In the genomic region with DNA sequence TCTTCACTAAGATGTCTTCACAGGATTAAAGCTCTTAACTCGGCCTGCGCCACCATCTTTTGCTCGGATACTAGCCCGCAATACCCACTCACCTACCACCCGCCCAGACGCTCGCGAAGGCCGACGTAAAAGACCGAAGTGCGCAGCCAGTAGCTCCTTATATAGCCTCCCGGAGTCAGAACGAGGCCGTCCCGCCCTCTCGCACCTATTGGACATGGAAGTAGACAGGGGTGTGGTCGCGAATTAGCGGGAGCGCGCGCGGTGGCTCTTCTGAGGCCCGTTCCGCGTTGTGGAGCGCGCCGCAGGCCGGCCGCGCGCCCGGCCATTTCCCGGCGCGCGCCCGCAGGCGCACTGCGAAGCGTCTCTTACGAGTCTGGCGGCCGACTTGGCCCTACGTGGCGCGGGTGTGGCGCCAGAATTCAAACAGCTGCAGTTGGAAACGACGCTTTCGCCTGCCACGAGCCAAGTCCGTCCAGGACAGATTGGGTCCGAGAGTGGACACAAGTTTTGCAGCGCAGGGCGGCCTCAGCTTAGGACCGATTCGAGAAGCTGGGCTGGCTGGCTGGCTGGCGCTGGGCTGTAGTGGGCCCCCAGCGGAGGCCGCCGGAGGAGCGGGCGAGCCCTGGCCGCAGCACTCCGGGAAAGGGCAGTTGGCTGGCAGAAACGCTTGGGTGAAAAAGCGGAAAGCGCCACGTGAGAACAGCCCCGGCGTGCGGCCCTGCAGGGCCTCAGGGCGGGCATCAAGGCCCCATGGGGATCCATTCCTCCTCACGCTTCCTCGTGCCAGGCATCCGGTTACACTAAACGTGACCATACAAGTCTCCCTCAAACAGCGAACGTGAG, we compare ENCODE assay signal across 1 cellular context.
TF ChIP-seq lines count a peak whose summit lies in the region.

No MANE protein-coding gene starts in this region.

TF ChIP-seq in HepG2, 621 proteins besides CTCF, POLR2A, EP300 and RAD21 (continued from another document and continues in another):
- TF ChIP-seq GMEB1 (CRISPR knock-in tag; IDR thresholded peaks at IDR 0.05; ENCODE audit: borderline replicate concordance) (peak; percentile 96), RBAK (CRISPR knock-in tag; IDR thresholded peaks at IDR 0.05) (no peak), TOE1 (CRISPR knock-in tag; IDR thresholded peaks at IDR 0.05) (no peak), TEF (CRISPR knock-in tag; IDR thresholded peaks at IDR 0.05) (peak; percentile 19; the same call in 1 of the 2 replicates), ZNF616 (CRISPR knock-in tag; IDR thresholded peaks at IDR 0.05; ENCODE audit: low read depth) (no peak), YEATS2 (CRISPR knock-in tag; IDR thresholded peaks at IDR 0.05; ENCODE audit: borderline replicate concordance) (peak; percentile 96), ZNF850 (CRISPR knock-in tag; conservative IDR thresholded peaks at IDR 0.05) (no peak; the same call in 1 of the 2 replicates), RFX5 (IDR thresholded peaks at IDR 0.05; ENCODE audit: low read depth, low read length) (0 out of 2 replicates have a peak, but pooled peaks have one; percentile 28), TERF1 (CRISPR knock-in tag; IDR thresholded peaks at IDR 0.05) (no peak), ZNF770 (CRISPR knock-in tag; IDR thresholded peaks at IDR 0.05) (0 out of 2 replicates have a peak, but pooled peaks have one; percentile 49), SRSF1 (optimal IDR thresholded peaks at IDR 0.05; ENCODE audit: low read depth, low read length) (peak; percentile 86), ZNF550 (CRISPR knock-in tag; IDR thresholded peaks at IDR 0.05; ENCODE audit: borderline replicate concordance) (no peak), MAFF (IDR thresholded peaks at IDR 0.05; ENCODE audit: low read depth, low read length) (no peak), GFI1 (CRISPR knock-in tag; IDR thresholded peaks at IDR 0.05; ENCODE audit: borderline replicate concordance) (no peak), ARNT2 (CRISPR knock-in tag; IDR thresholded peaks at IDR 0.05; ENCODE audit: low read depth) (peak; percentile 70; the same call in 1 of the 2 replicates), FOXJ3 (CRISPR knock-in tag; IDR thresholded peaks at IDR 0.05; ENCODE audit: borderline replicate concordance) (peak; percentile 19; the same call in 1 of the 2 replicates), ZNF572 (CRISPR knock-in tag; IDR thresholded peaks at IDR 0.05) (0 out of 2 replicates have a peak, but pooled peaks have one; percentile 8), ZNF496 (CRISPR knock-in tag; IDR thresholded peaks at IDR 0.05; ENCODE audit: insufficient replicate concordance) (no peak), ZNF432 (CRISPR knock-in tag; IDR thresholded peaks at IDR 0.05; ENCODE audit: borderline replicate concordance) (no peak), ZNF768 (CRISPR knock-in tag; IDR thresholded peaks at IDR 0.05) (peak; percentile 88; the same call in 1 of the 2 replicates), NR2F6 (IDR thresholded peaks at IDR 0.05) (no peak), NR2F6 (CRISPR knock-in tag; IDR thresholded peaks at IDR 0.05) (no peak; the same call in 1 of the 2 replicates), LCORL (IDR thresholded peaks at IDR 0.05) (no peak), LCORL (CRISPR knock-in tag; IDR thresholded peaks at IDR 0.05) (peak; percentile 40; the same call in 1 of the 2 replicates), ZNF224 (CRISPR knock-in tag; IDR thresholded peaks at IDR 0.05) (peak; percentile 89), AFF4 (CRISPR knock-in tag; IDR thresholded peaks at IDR 0.05) (peak; percentile 89), ZNF567 (CRISPR knock-in tag; IDR thresholded peaks at IDR 0.05; ENCODE audit: borderline replicate concordance) (peak; percentile 94), ZNF687 (CRISPR knock-in tag; IDR thresholded peaks at IDR 0.05) (peak; percentile 96), ZMYM3 (CRISPR knock-in tag; IDR thresholded peaks at IDR 0.05) (no peak; the same call in none of the 2 replicates)
- TF ChIP-seq, protein P1, sequence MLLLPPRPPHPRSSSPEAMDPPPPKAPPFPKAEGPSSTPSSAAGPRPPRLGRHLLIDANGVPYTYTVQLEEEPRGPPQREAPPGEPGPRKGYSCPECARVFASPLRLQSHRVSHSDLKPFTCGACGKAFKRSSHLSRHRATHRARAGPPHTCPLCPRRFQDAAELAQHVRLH (CRISPR knock-in tag; IDR thresholded peaks at IDR 0.05; ENCODE audit: borderline replicate concordance, low read depth) = peak; percentile 50
- TF ChIP-seq, protein P2, sequence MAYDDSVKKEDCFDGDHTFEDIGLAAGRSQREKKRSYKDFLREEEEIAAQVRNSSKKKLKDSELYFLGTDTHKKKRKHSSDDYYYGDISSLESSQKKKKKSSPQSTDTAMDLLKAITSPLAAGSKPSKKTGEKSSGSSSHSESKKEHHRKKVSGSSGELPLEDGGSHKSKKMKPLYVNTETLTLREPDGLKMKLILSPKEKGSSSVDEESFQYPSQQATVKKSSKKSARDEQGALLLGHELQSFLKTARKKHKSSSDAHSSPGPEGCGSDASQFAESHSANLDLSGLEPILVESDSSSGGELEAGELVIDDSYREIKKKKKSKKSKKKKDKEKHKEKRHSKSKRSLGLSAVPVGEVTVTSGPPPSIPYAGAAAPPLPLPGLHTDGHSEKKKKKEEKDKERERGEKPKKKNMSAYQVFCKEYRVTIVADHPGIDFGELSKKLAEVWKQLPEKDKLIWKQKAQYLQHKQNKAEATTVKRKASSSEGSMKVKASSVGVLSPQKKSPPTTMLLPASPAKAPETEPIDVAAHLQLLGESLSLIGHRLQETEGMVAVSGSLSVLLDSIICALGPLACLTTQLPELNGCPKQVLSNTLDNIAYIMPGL (CRISPR knock-in tag; IDR thresholded peaks at IDR 0.05; ENCODE audit: borderline replicate concordance in 1 of 2, low read depth in 1 of 2) = peak; percentile 63 to 86; a peak in 3 of 4 replicates
- TF ChIP-seq, protein P3, sequence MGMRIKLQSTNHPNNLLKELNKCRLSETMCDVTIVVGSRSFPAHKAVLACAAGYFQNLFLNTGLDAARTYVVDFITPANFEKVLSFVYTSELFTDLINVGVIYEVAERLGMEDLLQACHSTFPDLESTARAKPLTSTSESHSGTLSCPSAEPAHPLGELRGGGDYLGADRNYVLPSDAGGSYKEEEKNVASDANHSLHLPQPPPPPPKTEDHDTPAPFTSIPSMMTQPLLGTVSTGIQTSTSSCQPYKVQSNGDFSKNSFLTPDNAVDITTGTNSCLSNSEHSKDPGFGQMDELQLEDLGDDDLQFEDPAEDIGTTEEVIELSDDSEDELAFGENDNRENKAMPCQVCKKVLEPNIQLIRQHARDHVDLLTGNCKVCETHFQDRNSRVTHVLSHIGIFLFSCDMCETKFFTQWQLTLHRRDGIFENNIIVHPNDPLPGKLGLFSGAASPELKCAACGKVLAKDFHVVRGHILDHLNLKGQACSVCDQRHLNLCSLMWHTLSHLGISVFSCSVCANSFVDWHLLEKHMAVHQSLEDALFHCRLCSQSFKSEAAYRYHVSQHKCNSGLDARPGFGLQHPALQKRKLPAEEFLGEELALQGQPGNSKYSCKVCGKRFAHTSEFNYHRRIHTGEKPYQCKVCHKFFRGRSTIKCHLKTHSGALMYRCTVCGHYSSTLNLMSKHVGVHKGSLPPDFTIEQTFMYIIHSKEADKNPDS (CRISPR knock-in tag; IDR thresholded peaks at IDR 0.05) = peak; percentile 32; the same call in 1 of the 2 replicates
